1 cellular context compared by ENCODE assay signal in genomic region chr20:2602746-2603145, GRCh38.
TF ChIP-seq lines count a peak whose summit lies in the region.

No MANE protein-coding gene starts in this region.

TF ChIP-seq in WTC11, 78 proteins besides CTCF, POLR2A, EP300 and RAD21 (continued from another document):
- TF ChIP-seq, protein P1, sequence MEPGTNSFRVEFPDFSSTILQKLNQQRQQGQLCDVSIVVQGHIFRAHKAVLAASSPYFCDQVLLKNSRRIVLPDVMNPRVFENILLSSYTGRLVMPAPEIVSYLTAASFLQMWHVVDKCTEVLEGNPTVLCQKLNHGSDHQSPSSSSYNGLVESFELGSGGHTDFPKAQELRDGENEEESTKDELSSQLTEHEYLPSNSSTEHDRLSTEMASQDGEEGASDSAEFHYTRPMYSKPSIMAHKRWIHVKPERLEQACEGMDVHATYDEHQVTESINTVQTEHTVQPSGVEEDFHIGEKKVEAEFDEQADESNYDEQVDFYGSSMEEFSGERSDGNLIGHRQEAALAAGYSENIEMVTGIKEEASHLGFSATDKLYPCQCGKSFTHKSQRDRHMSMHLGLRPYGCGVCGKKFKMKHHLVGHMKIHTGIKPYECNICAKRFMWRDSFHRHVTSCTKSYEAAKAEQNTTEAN (CRISPR knock-in tag; IDR thresholded peaks at IDR 0.05): no peak
- TF ChIP-seq FOXJ3 (CRISPR knock-in tag; IDR thresholded peaks at IDR 0.05; ENCODE audit: borderline replicate concordance): no peak
- TF ChIP-seq NR1H2 (CRISPR knock-in tag; IDR thresholded peaks at IDR 0.05): no peak
